In genomic region chr12:13044002-13044858, GRCh38 we compare ENCODE assay signal across 8 cellular contexts. TPM values are rescaled to one million over a fixed set of nuclear protein-coding genes. Genes with fewer than 3 reads are reported as not detected.
DNase-seq lines count a peak whose midpoint lies in the region; ATAC-seq, FAIRE-seq and TF ChIP-seq lines count a peak whose summit lies in the region.

A gene with protein sequence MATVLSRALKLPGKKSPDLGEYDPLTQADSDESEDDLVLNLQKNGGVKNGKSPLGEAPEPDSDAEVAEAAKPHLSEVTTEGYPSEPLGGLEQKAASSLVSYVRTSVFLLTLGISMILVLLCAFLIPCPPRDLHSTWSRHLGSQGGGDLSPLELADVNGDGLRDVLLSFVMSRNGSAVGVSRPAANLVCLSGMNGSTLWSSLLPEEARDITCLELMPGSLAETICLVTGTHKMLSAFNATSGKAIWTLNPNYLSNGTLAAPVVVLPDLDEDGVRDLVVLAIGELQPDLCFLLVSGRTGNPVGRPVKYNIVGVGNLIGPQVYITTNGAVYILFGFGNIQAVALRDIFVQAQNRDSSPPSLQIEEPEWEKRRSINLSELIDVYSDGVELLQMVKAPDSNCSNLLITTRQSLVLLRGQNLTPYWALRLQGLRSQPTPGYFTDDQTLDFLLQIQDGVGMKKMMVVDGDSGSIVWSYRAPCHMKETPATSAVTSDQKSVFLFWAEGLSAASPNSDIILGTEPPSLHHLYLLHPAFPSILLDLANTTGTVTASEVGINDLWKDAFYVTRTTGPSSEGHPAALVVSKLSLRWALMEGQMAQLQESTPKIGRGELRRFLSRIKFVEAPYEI (plus strand): TSS chr12:13044381. CDS start chr12:13044404, 23 bp downstream.

- CTCF ChIA-PET in SK-N-SH (lab: Yijun Ruan, JAX): interaction anchor here (0.7 to 3.2 kb wide), 10 partner anchors 10 to 229 kb away, joined by 3 to 9 read pairs (median 4); no protein-coding TSS in a partner anchor

- TF ChIP-seq CTCF in KMS-11 (conservative IDR thresholded peaks at IDR 0.05; ENCODE audit: low read depth, low read length) (no peak), SK-N-SH (IDR thresholded peaks at IDR 0.05) (peak; percentile 37; the same call in 1 of the 2 replicates), pancreas (IDR thresholded peaks at IDR 0.05) (no peak), thyroid gland (IDR thresholded peaks at IDR 0.05) (peak in 1 of 6 experiments; percentile 5)

- no peaks in the 10 kb centered on the region for H3K9me2 ChIP-seq in SK-N-SH

- H3K4me1 ChIP-seq in KMS-11 (ENCODE audit: low read depth, poor library complexity, severe bottlenecking): peaks cover 4% of the 10 kb centered on the region
- peaks cover 0 to 4% of the 10 kb centered on the region in 2 experiments; a peak in 2 of 4 replicates for H3K4me1 ChIP-seq in SK-N-SH (ENCODE audit: control insufficient read depth in 1 of 2, insufficient read depth in 2 of 2, low read depth in 1 of 2, low read length in 1 of 2)
- H3K4me1 ChIP-seq in pancreas: peaks cover 0 to 10% (median 2%) of the 10 kb centered on the region in 3 donors
- peaks cover 48 to 52% of the 10 kb centered on the region in 2 donors for H3K4me1 ChIP-seq in thyroid gland

- no peaks in the 10 kb centered on the region for H3K36me3 ChIP-seq in KMS-11 (ENCODE audit: insufficient read depth)
- no peaks in the 10 kb centered on the region for H3K36me3 ChIP-seq in SK-N-SH (replicated peaks in 1 of 2; ENCODE audit: control insufficient read depth in 1 of 2, insufficient read depth in 2 of 2, low read length in 1 of 2)
- no peaks in the 10 kb centered on the region for H3K36me3 ChIP-seq in pancreas
- H3K36me3 ChIP-seq in thyroid gland: no peaks in the 10 kb centered on the region

- DNase-seq in EL (peak; percentile 69), SK-N-SH (peak; percentile 94), cardiac septum (ENCODE audit: low spot score) (peak; percentile 91), pancreas (peak; percentile 67 to 94 (median 77)), thyroid gland (peak; percentile 72 to 76)
- peak; percentile 81 for DNase-seq in activated naive CD8-positive, alpha-beta T cell treated with anti-CD3 and anti-CD28 coated beads for 36 hours

- POLR2A ChIA-PET in SK-N-SH (lab: Yijun Ruan, JAX): no interaction called here

- H4K20me1 ChIP-seq in KMS-11 (ENCODE audit: insufficient read depth) (no peaks in the 10 kb centered on the region), SK-N-SH (ENCODE audit: insufficient read depth) (no peaks in the 10 kb centered on the region)

- no peaks in the 10 kb centered on the region for H3K27me3 ChIP-seq in KMS-11 (ENCODE audit: insufficient read depth, low read depth)
- no peaks in the 10 kb centered on the region for H3K27me3 ChIP-seq in SK-N-SH (ENCODE audit: insufficient read depth)
- no peaks in the 10 kb centered on the region for H3K27me3 ChIP-seq in pancreas
- no peaks in the 10 kb centered on the region for H3K27me3 ChIP-seq in thyroid gland

- H3K4me3 ChIP-seq in KMS-11 (IDR thresholded peaks at IDR 0.05; ENCODE audit: insufficient read depth, low read depth, low read length) (no peak within 1 kb of the TSS), SK-N-SH (ENCODE audit: low read depth in 2 of 2, low read length in 1 of 2) (peak within 1 kb of the TSS; percentile 92 to 97), pancreas (peak within 1 kb of the TSS; percentile 99 to 100 (median 100)), thyroid gland (replicated peaks in 1 of 3) (peak within 1 kb of the TSS; percentile 54 to 100 (median 94))

- no peak for TF ChIP-seq EP300 in SK-N-SH (IDR thresholded peaks at IDR 0.05; ENCODE audit: borderline replicate concordance in 1 of 2, low read depth in 1 of 2, low read length in 1 of 2)

- no peaks in the 10 kb centered on the region for H3K9me3 Mint-ChIP-seq in activated naive CD8-positive, alpha-beta T cell treated with anti-CD3 and anti-CD28 coated beads for 36 hours

- peaks cover 12% of the 10 kb centered on the region for H3K4me1 Mint-ChIP-seq in activated naive CD8-positive, alpha-beta T cell treated with anti-CD3 and anti-CD28 coated beads for 36 hours

- H3K9me3 ChIP-seq in SK-N-SH: no peaks in the 10 kb centered on the region
- no peaks in the 10 kb centered on the region for H3K9me3 ChIP-seq in pancreas
- no peaks in the 10 kb centered on the region for H3K9me3 ChIP-seq in thyroid gland

- peak within 1 kb of the TSS; percentile 85 for H3K4me3 Mint-ChIP-seq in activated naive CD8-positive, alpha-beta T cell treated with anti-CD3 and anti-CD28 coated beads for 36 hours

- WGBS in SK-N-SH (ENCODE audit: low lambda C conversion rate): 4% methylated on average over 34 of the region's 71 CpGs
- WGBS in pancreas, 2 donors: 1 to 2% methylated on average over 68 to 71 of the region's 71 CpGs
- WGBS in thyroid gland, 2 donors: 6 to 16% methylated on average over 8 to 34 of the region's 71 CpGs

- no peaks in the 10 kb centered on the region for H3F3A ChIP-seq in SK-N-SH (replicated peaks; ENCODE audit: insufficient read depth)

- H3K36me3 Mint-ChIP-seq in activated naive CD8-positive, alpha-beta T cell treated with anti-CD3 and anti-CD28 coated beads for 36 hours: peaks cover 3% of the 10 kb centered on the region

- H2AFZ ChIP-seq in KMS-11 (ENCODE audit: low read depth) (peak within 1 kb of the TSS; percentile 100), SK-N-SH (ENCODE audit: low read depth) (peak within 1 kb of the TSS; percentile 100)

- peak within 1 kb of the TSS; percentile 71 for H3K4me2 ChIP-seq in KMS-11
- H3K4me2 ChIP-seq in SK-N-SH: peak within 1 kb of the TSS; percentile 98

- FAIRE-seq in pancreas (lab: Jason Lieb, UNC): no peak

- no peak for TF ChIP-seq RAD21 in SK-N-SH (IDR thresholded peaks at IDR 0.05; ENCODE audit: low read length)

- no peak within 1 kb of the TSS for H3K27ac ChIP-seq in KMS-11
- H3K27ac ChIP-seq in SK-N-SH (ENCODE audit: low read depth in 2 of 2, low read length in 1 of 2): peak within 1 kb of the TSS in 1 of 2 experiments; percentile 55; a peak in 1 of 4 replicates
- H3K27ac ChIP-seq in pancreas: no peak within 1 kb of the TSS
- peak within 1 kb of the TSS in 2 of 3 donors; percentile 81 to 97 for H3K27ac ChIP-seq in thyroid gland

- peak in 1 of 2 donors; percentile 65 for TF ChIP-seq POLR2A in thyroid gland (IDR thresholded peaks at IDR 0.05)

- ATAC-seq in GM21619 (IDR thresholded peaks at IDR 0.05; ENCODE audit: unreplicated experiment) (peak; percentile 88), pancreas (peak; percentile 98)

- no peaks in the 10 kb centered on the region for H3K79me2 ChIP-seq in KMS-11 (ENCODE audit: insufficient read depth, low read depth)
- no peaks in the 10 kb centered on the region for H3K79me2 ChIP-seq in SK-N-SH (ENCODE audit: insufficient read depth)

- peak within 1 kb of the TSS; percentile 62; the same call in 1 of the 2 replicates for H3K9ac ChIP-seq in KMS-11
- H3K9ac ChIP-seq in SK-N-SH: peak within 1 kb of the TSS; percentile 70; the same call in 1 of the 2 replicates

- peak within 1 kb of the TSS; percentile 55 for H3K27ac Mint-ChIP-seq in activated naive CD8-positive, alpha-beta T cell treated with anti-CD3 and anti-CD28 coated beads for 36 hours

- intact Hi-C loops in cardiac septum (cut with DNase I): no loop called here
- intact Hi-C loops in pancreas (cut with DNase I): no loop called here
- intact Hi-C loops in thyroid gland (cut with DNase I): no loop called here

- peaks cover 13% of the 10 kb centered on the region for H3K27me3 Mint-ChIP-seq in activated naive CD8-positive, alpha-beta T cell treated with anti-CD3 and anti-CD28 coated beads for 36 hours

TF ChIP-seq in SK-N-SH, 30 proteins besides CTCF, POLR2A, EP300 and RAD21 (continues in another document):
- no peak for TF ChIP-seq RFX5 (IDR thresholded peaks at IDR 0.05; ENCODE audit: low read length)
- TF ChIP-seq RXRA (IDR thresholded peaks at IDR 0.05; ENCODE audit: borderline replicate concordance, low read depth): no peak
- no peak for TF ChIP-seq GATA2 (CRISPR knock-in tag; IDR thresholded peaks at IDR 0.05)
- no peak for TF ChIP-seq GABPA (IDR thresholded peaks at IDR 0.05; ENCODE audit: low read depth)
- no peak for TF ChIP-seq TEAD4 (IDR thresholded peaks at IDR 0.05; ENCODE audit: borderline replicate concordance, insufficient read depth)
- TF ChIP-seq EZH2phosphoT487 (IDR thresholded peaks at IDR 0.05; ENCODE audit: borderline replicate concordance, low read depth): no peak
- TF ChIP-seq, protein P1, sequence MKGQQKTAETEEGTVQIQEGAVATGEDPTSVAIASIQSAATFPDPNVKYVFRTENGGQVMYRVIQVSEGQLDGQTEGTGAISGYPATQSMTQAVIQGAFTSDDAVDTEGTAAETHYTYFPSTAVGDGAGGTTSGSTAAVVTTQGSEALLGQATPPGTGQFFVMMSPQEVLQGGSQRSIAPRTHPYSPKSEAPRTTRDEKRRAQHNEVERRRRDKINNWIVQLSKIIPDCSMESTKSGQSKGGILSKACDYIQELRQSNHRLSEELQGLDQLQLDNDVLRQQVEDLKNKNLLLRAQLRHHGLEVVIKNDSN (IDR thresholded peaks at IDR 0.05; ENCODE audit: borderline replicate concordance, low read depth): no peak
- TF ChIP-seq FOXM1 (IDR thresholded peaks at IDR 0.05; ENCODE audit: low read depth): no peak
- TF ChIP-seq MAX (IDR thresholded peaks at IDR 0.05; ENCODE audit: low read depth): peak; percentile 30; the same call in 1 of the 2 replicates
- peak; percentile 93 for TF ChIP-seq NRF1 (IDR thresholded peaks at IDR 0.05; ENCODE audit: low read depth, low read length)
- TF ChIP-seq SIN3A (IDR thresholded peaks at IDR 0.05; ENCODE audit: borderline replicate concordance, low read depth, low read length): no peak
- TF ChIP-seq MXI1 (IDR thresholded peaks at IDR 0.05; ENCODE audit: low read depth, low read length): peak; percentile 85
- TF ChIP-seq USF2 (IDR thresholded peaks at IDR 0.05; ENCODE audit: borderline replicate concordance, low read depth, low read length): no peak
- TF ChIP-seq SMC3 (IDR thresholded peaks at IDR 0.05; ENCODE audit: low read depth, low read length): no peak

RNA-seq across cellular contexts. Expression of the gene that starts here (rescaled TPM):
- polyA plus RNA-seq in SK-N-SH (2012; rRNA removed): 3.7 and 4.9 TPM in 2 replicates
- 3.1 and 3.8 TPM in 2 replicates for polyA plus RNA-seq in SK-N-SH (2012; cell fraction: cytosol; rRNA removed)
- polyA plus RNA-seq in SK-N-SH (2012; cell fraction: nucleus; rRNA removed): 2.2 and 3.4 TPM in 2 replicates
- 1 to 10 TPM; 6.9 to 8.4 TPM for total RNA-seq in activated naive CD8-positive, alpha-beta T cell treated with anti-CD3 and anti-CD28 coated beads for 36 hours
- 1.6 TPM for total RNA-seq in cardiac septum
- total RNA-seq in pancreas: 1 to 10 TPM; 3.5 to 4.6 (median 4.0) TPM
- polyA plus RNA-seq in pancreas: 1 to 10 TPM; 1.1 to 2.3 TPM
- 10 to 100 TPM; 15.7 to 23.2 (median 19.3) TPM for total RNA-seq in thyroid gland

Comparison
In these comparisons a context has a peak if more than half of its experiments do, and no peak if none do; other contexts are left out.
1. H3K27ac ChIP-seq: peak in thyroid gland (2 of 3); none in KMS-11 (single experiment) and pancreas (0 of 4).
2. Peak in every context shown above with its lines, with median percentiles within 50 percentile points of each other: DNase-seq.